In genomic region chr9:33847894-33848205, GRCh38 we compare ENCODE assay signal across 5 cellular contexts. TPM values are rescaled to one million over a fixed set of nuclear protein-coding genes. Genes with fewer than 3 reads are reported as not detected.
"Had no signal": no experiment of that assay in that cellular context is flagged by ENCODE, and none has a peak within 500 bp of the region (broad histone marks: within the 10 kb centered on the region; RNA-seq: fewer than 3 reads in every experiment).

No MANE protein-coding gene starts in this region.

RNA-seq across cellular contexts. Expression of gene PRSS3, which starts 52.5 kb away (rescaled TPM):
- total RNA-seq: activated B cell treated with CpG ODN at 0.5 μM for 24 hours; activated CD4-positive, alpha-beta memory T cell treated with anti-CD3 and anti-CD28 coated beads for 36 hours; activated naive CD8-positive, alpha-beta T cell treated with anti-CD3 and anti-CD28 coated beads for 36 hours; aorta; SJCRH30 had no signal
